Comparison of ENCODE assay signal across 25 cellular contexts in genomic region chr18:68439672-68440071, GRCh38.
DNase-seq lines count a peak whose midpoint lies in the region; ATAC-seq and TF ChIP-seq lines count a peak whose summit lies in the region.
"Had no signal": no experiment of that assay in that cellular context is flagged by ENCODE, and none has a peak within 500 bp of the region (broad histone marks: within the 10 kb centered on the region; RNA-seq: fewer than 3 reads in every experiment).

No MANE protein-coding gene starts in this region.

- H3K9me2 ChIP-seq in GM23338 (ENCODE audit: insufficient read depth): peaks cover 5% of the 10 kb centered on the region; the same call in 1 of the 2 replicates

- intact Hi-C loops in left ventricle myocardium superior (cut with micrococcal nuclease): no loop called here

- H3K4me1 ChIP-seq in GM23338 (ENCODE audit: insufficient read depth) (no peaks in the 10 kb centered on the region), adipocyte (ENCODE audit: control insufficient read depth, insufficient read depth, low read length) (peaks cover 24% of the 10 kb centered on the region), skeletal muscle satellite cell (ENCODE audit: control insufficient read depth, insufficient read depth, low read length) (peaks cover 35% of the 10 kb centered on the region)
- H3K4me1 ChIP-seq: thyroid gland had no signal

- H3K4me2 ChIP-seq in GM23338 (no peak overlapping the region), skeletal muscle satellite cell (ENCODE audit: low read length) (peak overlapping the region; percentile 61)
- H3K4me2 ChIP-seq: KMS-11 had no signal

- H3K4me3 Mint-ChIP-seq in GM23338: no peak overlapping the region
- no peak overlapping the region for H3K4me3 Mint-ChIP-seq in activated CD4-positive, alpha-beta T cell treated with anti-CD3 and anti-CD28 coated beads, Interleukin-2, amount 10 ng/mL, durations not matched to agents 7 days and 5 days
- H3K4me3 Mint-ChIP-seq in T-helper 2 cell treated with Interferon-gamma antibody and Interleukin-4, amounts not matched to agents 5 μg/mL and 100 μg/mL, for 36 hours: no peak overlapping the region
- H3K4me3 Mint-ChIP-seq: activated CD4-positive, alpha-beta T cell treated with anti-CD3 and anti-CD28 coated beads, Interleukin-2, amount 10 ng/mL, durations not matched to agents 24 days and 14 days; activated CD8-positive, alpha-beta memory T cell treated with anti-CD3 and anti-CD28 coated beads, Interleukin-2, amount 10 ng/mL, durations not matched to agents 7 days and 5 days; activated T-helper 1 cell treated with anti-CD3 and anti-CD28 coated beads, Interleukin-12 subunit alpha, Interleukin-12 subunit beta, Interleukin-2, Interleukin-4 antibody, amounts not matched to agents 30 ng/mL and 10 ng/mL and 1 ng/mL, durations not matched to agents 14 hours and 24 hours and 36 hours; CD8-positive, alpha-beta memory T cell; nephron progenitor cell; T-helper 1 cell treated with Interleukin-12 subunit alpha and Interleukin-12 subunit beta and Interleukin-4 antibody, amounts not matched to agents 30 μg/mL and 1 μg/mL, for 36 hours had no signal

- no peak overlapping the region for H3K27ac ChIP-seq in GM23338 (ENCODE audit: low read depth)
- H3K27ac ChIP-seq: KMS-11, thyroid gland had no signal

- H4K20me1 ChIP-seq in GM23338 (replicated peaks; ENCODE audit: insufficient read depth): no peaks in the 10 kb centered on the region

- H3F3A ChIP-seq in GM23338 (replicated peaks; ENCODE audit: low read depth): no peaks in the 10 kb centered on the region

- no peak overlapping the region for H3K4me3 ChIP-seq in GM23338
- H3K4me3 ChIP-seq in adipocyte (ENCODE audit: low read length): peak overlapping the region; percentile 58
- H3K4me3 ChIP-seq in skeletal muscle satellite cell (ENCODE audit: low read length): no peak overlapping the region
- H3K4me3 ChIP-seq: GM12878, thyroid gland had no signal

- TF ChIP-seq CTCF in GM23338 (conservative IDR thresholded peaks at IDR 0.05; ENCODE audit: low read depth in 2 of 2): no peak

- peaks cover 11% of the 10 kb centered on the region for H3K36me3 Mint-ChIP-seq in GM23338 (ENCODE audit: low read depth)
- H3K36me3 Mint-ChIP-seq in activated CD4-positive, alpha-beta T cell treated with anti-CD3 and anti-CD28 coated beads, Interleukin-2, amount 10 ng/mL, durations not matched to agents 7 days and 5 days (ENCODE audit: low read depth): no peaks in the 10 kb centered on the region
- H3K36me3 Mint-ChIP-seq in T-helper 2 cell treated with Interferon-gamma antibody and Interleukin-4, amounts not matched to agents 5 μg/mL and 100 μg/mL, for 36 hours (ENCODE audit: low read depth): no peaks in the 10 kb centered on the region
- H3K36me3 Mint-ChIP-seq: activated naive CD4-positive, alpha-beta T cell treated with anti-CD3 and anti-CD28 coated beads, Interleukin-2, amount 50 U/mL, for 72 hours; CD8-positive, alpha-beta memory T cell had no signal

- ATAC-seq in GM23338 (no peak), left ventricle myocardium superior (peak; percentile 79), GM19455 (IDR thresholded peaks at IDR 0.05; ENCODE audit: unreplicated experiment) (no peak)
- ATAC-seq: activated CD8-positive, alpha-beta memory T cell treated with anti-CD3 and anti-CD28 coated beads, Interleukin-2, amount 10 ng/mL, durations not matched to agents 7 days and 5 days; activated naive CD4-positive, alpha-beta T cell treated with anti-CD3 and anti-CD28 coated beads, Interleukin-2, amount 50 U/mL, for 72 hours; GM12878 had no signal

- POLR2A ChIA-PET in activated CD4-positive, alpha-beta T cell treated with anti-CD3 and anti-CD28 coated beads, Interleukin-2, amount 10 ng/mL, durations not matched to agents 7 days and 5 days (lab: Charles Lee): no interaction called here

- no peaks in the 10 kb centered on the region for H3K27me3 Mint-ChIP-seq in GM23338 (ENCODE audit: insufficient read depth, low read depth, poor library complexity)
- H3K27me3 Mint-ChIP-seq in activated CD4-positive, alpha-beta T cell treated with anti-CD3 and anti-CD28 coated beads, Interleukin-2, amount 10 ng/mL, durations not matched to agents 7 days and 5 days: no peaks in the 10 kb centered on the region
- H3K27me3 Mint-ChIP-seq in T-helper 2 cell treated with Interferon-gamma antibody and Interleukin-4, amounts not matched to agents 5 μg/mL and 100 μg/mL, for 36 hours (ENCODE audit: low read depth): no peaks in the 10 kb centered on the region
- H3K27me3 Mint-ChIP-seq: activated CD4-positive, alpha-beta T cell treated with anti-CD3 and anti-CD28 coated beads, Interleukin-2, amount 10 ng/mL, durations not matched to agents 24 days and 14 days; activated CD8-positive, alpha-beta memory T cell treated with anti-CD3 and anti-CD28 coated beads, Interleukin-2, amount 10 ng/mL, durations not matched to agents 7 days and 5 days; CD8-positive, alpha-beta memory T cell; progenitor cell of endocrine pancreas had no signal

- peaks cover 7% of the 10 kb centered on the region for H3K9me3 Mint-ChIP-seq in GM23338
- peaks cover 2% of the 10 kb centered on the region for H3K9me3 Mint-ChIP-seq in activated CD4-positive, alpha-beta T cell treated with anti-CD3 and anti-CD28 coated beads, Interleukin-2, amount 10 ng/mL, durations not matched to agents 7 days and 5 days
- H3K9me3 Mint-ChIP-seq in T-helper 2 cell treated with Interferon-gamma antibody and Interleukin-4, amounts not matched to agents 5 μg/mL and 100 μg/mL, for 36 hours: peaks cover 6% of the 10 kb centered on the region

- H3K27me3 ChIP-seq in GM23338 (ENCODE audit: insufficient read depth): no peaks in the 10 kb centered on the region
- H3K27me3 ChIP-seq in adipocyte (replicated peaks; ENCODE audit: control insufficient read depth, insufficient read depth, low read length): no peaks in the 10 kb centered on the region
- H3K27me3 ChIP-seq in skeletal muscle satellite cell (ENCODE audit: control insufficient read depth, insufficient read depth, low read length): no peaks in the 10 kb centered on the region
- H3K27me3 ChIP-seq: thyroid gland had no signal

- no peak overlapping the region for H2AFZ ChIP-seq in GM23338

- peaks cover 16% of the 10 kb centered on the region for H3K4me1 Mint-ChIP-seq in GM23338
- peaks cover 6% of the 10 kb centered on the region for H3K4me1 Mint-ChIP-seq in activated CD4-positive, alpha-beta T cell treated with anti-CD3 and anti-CD28 coated beads, Interleukin-2, amount 10 ng/mL, durations not matched to agents 7 days and 5 days
- peaks cover 5% of the 10 kb centered on the region for H3K4me1 Mint-ChIP-seq in T-helper 2 cell treated with Interferon-gamma antibody and Interleukin-4, amounts not matched to agents 5 μg/mL and 100 μg/mL, for 36 hours (ENCODE audit: low read depth)

- H3K9me3 ChIP-seq in adipocyte (ENCODE audit: control insufficient read depth, low read length) (no peaks in the 10 kb centered on the region), skeletal muscle satellite cell (replicated peaks; ENCODE audit: low read length) (peaks cover 3% of the 10 kb centered on the region)
- H3K9me3 ChIP-seq: thyroid gland had no signal

- peak overlapping the region; percentile 56; the same call in 1 of the 2 replicates for H3K27ac Mint-ChIP-seq in GM23338
- no peak overlapping the region for H3K27ac Mint-ChIP-seq in activated CD4-positive, alpha-beta T cell treated with anti-CD3 and anti-CD28 coated beads, Interleukin-2, amount 10 ng/mL, durations not matched to agents 7 days and 5 days
- H3K27ac Mint-ChIP-seq in T-helper 2 cell treated with Interferon-gamma antibody and Interleukin-4, amounts not matched to agents 5 μg/mL and 100 μg/mL, for 36 hours: no peak overlapping the region
- H3K27ac Mint-ChIP-seq: activated CD4-positive, alpha-beta T cell treated with anti-CD3 and anti-CD28 coated beads, Interleukin-2, amount 10 ng/mL, durations not matched to agents 24 days and 14 days; activated CD8-positive, alpha-beta memory T cell treated with anti-CD3 and anti-CD28 coated beads, Interleukin-2, amount 10 ng/mL, durations not matched to agents 7 days and 5 days; activated naive CD4-positive, alpha-beta T cell treated with anti-CD3 and anti-CD28 coated beads, Interleukin-2, amount 50 U/mL, for 72 hours; activated T-helper 1 cell treated with anti-CD3 and anti-CD28 coated beads, Interleukin-12 subunit alpha, Interleukin-12 subunit beta, Interleukin-2, Interleukin-4 antibody, amounts not matched to agents 30 ng/mL and 10 ng/mL and 1 ng/mL, durations not matched to agents 14 hours and 24 hours and 36 hours; CD8-positive, alpha-beta memory T cell; progenitor cell of endocrine pancreas; T-helper 1 cell treated with Interleukin-12 subunit alpha and Interleukin-12 subunit beta and Interleukin-4 antibody, amounts not matched to agents 30 μg/mL and 1 μg/mL, for 36 hours had no signal

- DNase-seq in GM23338 (ENCODE audit: low spot score): no peak
- no peak for DNase-seq in adipocyte (ENCODE audit: low read depth)
- DNase-seq in left ventricle myocardium superior: no peak
- no peak for DNase-seq in activated CD4-positive, alpha-beta T cell treated with anti-CD3 and anti-CD28 coated beads, Interleukin-2, amount 10 ng/mL, durations not matched to agents 7 days and 5 days
- no peak for DNase-seq in T-helper 2 cell treated with Interferon-gamma antibody and Interleukin-4, amounts not matched to agents 5 μg/mL and 100 μg/mL, for 36 hours (ENCODE audit: low spot score)
- DNase-seq: activated CD4-positive, alpha-beta T cell treated with anti-CD3 and anti-CD28 coated beads, Interleukin-2, amount 10 ng/mL, durations not matched to agents 24 days and 14 days; activated CD8-positive, alpha-beta memory T cell treated with anti-CD3 and anti-CD28 coated beads, Interleukin-2, amount 10 ng/mL, durations not matched to agents 7 days and 5 days; CD8-positive, alpha-beta memory T cell; DMS79 treated with DMSO at 0.1 percent for 48 hours; effector CD8-positive, alpha-beta T cell; midbrain; NCI-H1048; NCI-H187 treated with DMSO at 0.1 percent for 48 hours; nephron progenitor cell; stimulated activated CD4-positive, alpha-beta T cell treated with anti-CD3 and anti-CD28 coated beads, Interleukin-4, amount 100 ng/mL, for 1 hour; stimulated activated naive CD4-positive, alpha-beta T cell treated with Interleukin-2 at 50 U/mL for 16 hours; thyroid gland had no signal

- no peaks in the 10 kb centered on the region for H3K36me3 ChIP-seq in GM23338 (ENCODE audit: insufficient read depth)
- H3K36me3 ChIP-seq in adipocyte (ENCODE audit: control insufficient read depth, insufficient read depth, low read length, severe bottlenecking): no peaks in the 10 kb centered on the region
- H3K36me3 ChIP-seq in skeletal muscle satellite cell (ENCODE audit: insufficient read depth, low read length): no peaks in the 10 kb centered on the region
- H3K36me3 ChIP-seq: thyroid gland had no signal

- H3K79me2 ChIP-seq in GM23338 (replicated peaks; ENCODE audit: insufficient read depth): no peaks in the 10 kb centered on the region

- H3K9ac ChIP-seq in adipocyte (ENCODE audit: low read length) (peak overlapping the region; percentile 73), skeletal muscle satellite cell (ENCODE audit: low read depth, low read length) (peak overlapping the region; percentile 69)
- H3K9ac ChIP-seq: KMS-11 had no signal

- CTCF ChIA-PET in activated CD4-positive, alpha-beta T cell treated with anti-CD3 and anti-CD28 coated beads, Interleukin-2, amount 10 ng/mL, durations not matched to agents 7 days and 5 days (lab: Charles Lee): no interaction called here
